Comparison of ENCODE assay signal across 16 cellular contexts in genomic region chr15:43127752-43128151, GRCh38. TPM values are rescaled to one million over a fixed set of nuclear protein-coding genes. Genes with fewer than 3 reads are reported as not detected.
DNase-seq lines count a peak whose midpoint lies in the region; ATAC-seq and TF ChIP-seq lines count a peak whose summit lies in the region.
"Had no signal": no experiment of that assay in that cellular context is flagged by ENCODE, and none has a peak within 500 bp of the region (broad histone marks: within the 10 kb centered on the region; RNA-seq: fewer than 3 reads in every experiment).

No MANE protein-coding gene starts in this region.

- H3K9ac ChIP-seq in SK-N-MC (ENCODE audit: insufficient read length): no peak overlapping the region
- H3K9ac ChIP-seq: SK-N-SH had no signal

- intact Hi-C loops in Caco-2 (cut with micrococcal nuclease; ENCODE audit: unreplicated experiment): loop anchor here (1.0 kb wide), 1 partner anchor 21 kb away; the partner anchor contains the start of gene UBR1
- intact Hi-C loops in mucosa of descending colon (cut with DNase I, micrococcal nuclease): no loop called here
- intact Hi-C loops in left cardiac atrium (cut with DNase I): no loop called here

- CTCF ChIA-PET in Caco-2 (lab: Charles Lee): no interaction called here

- POLR2A ChIA-PET in Caco-2 (lab: Charles Lee): no interaction called here

- H3K36me3 Mint-ChIP-seq in Caco-2 (ENCODE audit: insufficient read depth, unreplicated experiment): peaks cover 6% of the 10 kb centered on the region

- H3K36me3 ChIP-seq in Caco-2 (ENCODE audit: control insufficient read depth, insufficient read depth, low read length) (peaks cover 2% of the 10 kb centered on the region; the same call in 1 of the 2 replicates), SK-N-MC (ENCODE audit: insufficient read depth, low read length) (no peaks in the 10 kb centered on the region), mucosa of descending colon (ENCODE audit: low read depth) (no peaks in the 10 kb centered on the region), gastroesophageal sphincter (no peaks in the 10 kb centered on the region)

- BruUV-seq in Caco-2 (replicated peaks; lab: Mats Ljungman, UMichigan): no TSS peak

- ATAC-seq in mucosa of descending colon (peak; percentile 79), left cardiac atrium (no peak), HG02885 (IDR thresholded peaks at IDR 0.05; ENCODE audit: poor library complexity, unreplicated experiment) (no peak), gastroesophageal sphincter (no peak)
- ATAC-seq in stimulated activated naive CD8-positive, alpha-beta T cell treated with anti-CD3 and anti-CD28 coated beads, Interleukin-15, amount 100 ng/mL, for 72 hours: no peak
- ATAC-seq: activated naive CD4-positive, alpha-beta T cell treated with anti-CD3 and anti-CD28 coated beads, Interleukin-2, amount 50 U/mL, for 72 hours; sciatic nerve; stimulated activated naive CD8-positive, alpha-beta T cell treated with anti-CD3 and anti-CD28 coated beads, Interleukin-15, Interleukin-2, amounts not matched to agents 100 U/mL and 50 U/mL, for 24 hours had no signal

- H3K4me1 Mint-ChIP-seq in Caco-2 (ENCODE audit: low read depth, unreplicated experiment): peaks cover 29% of the 10 kb centered on the region
- H3K4me1 Mint-ChIP-seq in stimulated activated naive CD8-positive, alpha-beta T cell treated with anti-CD3 and anti-CD28 coated beads, Interleukin-15, amount 100 ng/mL, for 72 hours: peaks cover 26% of the 10 kb centered on the region

- no peak for TF ChIP-seq POLR2A in gastroesophageal sphincter (IDR thresholded peaks at IDR 0.05)

- peaks cover 28% of the 10 kb centered on the region for H3K9me3 Mint-ChIP-seq in Caco-2 (ENCODE audit: unreplicated experiment)
- peaks cover 0 to 7% of the 10 kb centered on the region in 2 donors for H3K9me3 Mint-ChIP-seq in stimulated activated naive CD8-positive, alpha-beta T cell treated with anti-CD3 and anti-CD28 coated beads, Interleukin-15, amount 100 ng/mL, for 72 hours
- H3K9me3 Mint-ChIP-seq: activated naive CD4-positive, alpha-beta T cell treated with anti-CD3 and anti-CD28 coated beads, Interleukin-2, amount 50 U/mL, for 72 hours had no signal

- H3K27ac ChIP-seq in SK-N-MC: no peak overlapping the region
- H3K27ac ChIP-seq in gastroesophageal sphincter: no peak overlapping the region

- no peaks in the 10 kb centered on the region; the same call in 1 of the 2 replicates for H3K27me3 ChIP-seq in Caco-2 (replicated peaks; ENCODE audit: control insufficient read depth, insufficient read depth, low read length)
- no peaks in the 10 kb centered on the region for H3K27me3 ChIP-seq in gastroesophageal sphincter

- no peak for TF ChIP-seq EP300 in gastroesophageal sphincter (IDR thresholded peaks at IDR 0.05)

- peak overlapping the region; percentile 29 for H3K4me3 Mint-ChIP-seq in Caco-2 (ENCODE audit: unreplicated experiment)
- H3K4me3 Mint-ChIP-seq in stimulated activated naive CD8-positive, alpha-beta T cell treated with anti-CD3 and anti-CD28 coated beads, Interleukin-15, amount 100 ng/mL, for 72 hours: no peak overlapping the region
- H3K4me3 Mint-ChIP-seq: nephron progenitor cell had no signal

- DNase-seq in Caco-2 (peak; percentile 40 to 58), NCI-H146 treated with DMSO at 0.1 percent for 48 hours (lab: John Stamatoyannopoulos, UW; ENCODE audit: unreplicated experiment) (peak; percentile 41), SK-N-MC (ENCODE audit: low read depth, low spot score) (peak; percentile 50), mucosa of descending colon (peak in 1 of 3 donors; percentile 29), left cardiac atrium (no peak)
- no peak for DNase-seq in stimulated activated naive CD8-positive, alpha-beta T cell treated with anti-CD3 and anti-CD28 coated beads, Interleukin-15, amount 100 ng/mL, for 72 hours
- DNase-seq: glutamatergic neuron; HCEC 1CT; kidney glomerular epithelial cell; nephron progenitor cell; SK-N-SH; stimulated activated naive CD8-positive, alpha-beta T cell treated with anti-CD3 and anti-CD28 coated beads, Interleukin-15, Interleukin-2, amounts not matched to agents 100 U/mL and 50 U/mL, for 24 hours had no signal

- H3K27me3 Mint-ChIP-seq in Caco-2 (ENCODE audit: insufficient read depth, unreplicated experiment): no peaks in the 10 kb centered on the region
- peaks cover 7% of the 10 kb centered on the region for H3K27me3 Mint-ChIP-seq in stimulated activated naive CD8-positive, alpha-beta T cell treated with anti-CD3 and anti-CD28 coated beads, Interleukin-15, amount 100 ng/mL, for 72 hours

- peaks cover 27% of the 10 kb centered on the region for H3K4me1 ChIP-seq in Caco-2
- peaks cover 19% of the 10 kb centered on the region for H3K4me1 ChIP-seq in mucosa of descending colon (ENCODE audit: low read depth)
- peaks cover 0 to 11% (median 0%) of the 10 kb centered on the region in 3 donors for H3K4me1 ChIP-seq in gastroesophageal sphincter

- WGBS in gastroesophageal sphincter (ENCODE audit: low coverage in 1 of 2), 2 donors: 64 to 93% methylated on average over 2 of the region's 2 CpGs

- H3K9me3 ChIP-seq in Caco-2 (peaks cover 4% of the 10 kb centered on the region; the same call in 1 of the 2 replicates), SK-N-MC (ENCODE audit: low read depth, low read length) (no peaks in the 10 kb centered on the region), mucosa of descending colon (no peaks in the 10 kb centered on the region), gastroesophageal sphincter (no peaks in the 10 kb centered on the region)
- H3K9me3 ChIP-seq: SK-N-SH had no signal

- peak overlapping the region; percentile 12 for H3K27ac Mint-ChIP-seq in Caco-2 (ENCODE audit: unreplicated experiment)
- H3K27ac Mint-ChIP-seq in stimulated activated naive CD8-positive, alpha-beta T cell treated with anti-CD3 and anti-CD28 coated beads, Interleukin-15, amount 100 ng/mL, for 72 hours: no peak overlapping the region
- H3K27ac Mint-ChIP-seq: activated naive CD4-positive, alpha-beta T cell treated with anti-CD3 and anti-CD28 coated beads, Interleukin-2, amount 50 U/mL, for 72 hours; nephron progenitor cell had no signal

- TF ChIP-seq CTCF in Caco-2 (IDR thresholded peaks at IDR 0.05; ENCODE audit: insufficient read depth in 1 of 2, low read depth in 1 of 2, low read length in 1 of 2, severe bottlenecking in 1 of 2, unreplicated experiment in 1 of 2): no peak
- no peak for TF ChIP-seq CTCF in mucosa of descending colon (IDR thresholded peaks at IDR 0.05)
- TF ChIP-seq CTCF in gastroesophageal sphincter (IDR thresholded peaks at IDR 0.05): no peak

- H3K4me3 ChIP-seq in Caco-2 (ENCODE audit: low read depth, low read length): no peak overlapping the region
- H3K4me3 ChIP-seq in SK-N-MC: peak overlapping the region; percentile 48
- no peak overlapping the region for H3K4me3 ChIP-seq in mucosa of descending colon
- no peak overlapping the region for H3K4me3 ChIP-seq in gastroesophageal sphincter

RNA-seq across cellular contexts. Expression of gene TMEM62, which starts 5.6 kb away (rescaled TPM):
- total RNA-seq in Caco-2 (2022): 22.0 and 23.7 TPM in 2 replicates
- 10 to 100 TPM; 26.8 to 43.7 (median 34.9) TPM for total RNA-seq in mucosa of descending colon
- total RNA-seq in left cardiac atrium: 10 to 100 TPM; 10.3 to 11.1 TPM
- 10 to 100 TPM; 11.5 to 25.2 (median 22.9) TPM for total RNA-seq in gastroesophageal sphincter

RNA-seq across cellular contexts. Expression of gene UBR1, which starts 21.9 kb away (rescaled TPM):
- total RNA-seq in Caco-2 (2022) (21.9 and 22.3 TPM in 2 replicates), mucosa of descending colon (10 to 100 TPM; 20.3 to 37.0 (median 26.8) TPM), left cardiac atrium (10 to 100 TPM; 18.0 to 21.5 TPM), gastroesophageal sphincter (10 to 100 TPM; 24.0 to 46.1 (median 31.5) TPM)

RNA-seq across cellular contexts. Expression of gene CCNDBP1, which starts 57.5 kb away (rescaled TPM):
- total RNA-seq in Caco-2 (2022): 21.7 and 23.1 TPM in 2 replicates
- total RNA-seq in mucosa of descending colon: 10 to 100 TPM; 45.5 to 75.2 (median 54.6) TPM
- 10 to 100 TPM; 45.1 to 50.0 TPM for total RNA-seq in left cardiac atrium
- total RNA-seq in gastroesophageal sphincter: 10 to 100 TPM; 43.0 to 70.9 (median 54.1) TPM

Comparison
In these comparisons a context has a peak if more than half of its experiments do, and no peak if none do; other contexts are left out.
1. DNase-seq: peak in Caco-2 (2 of 2), NCI-H146 treated with DMSO at 0.1 percent for 48 hours (single experiment) and SK-N-MC (single experiment); none in left cardiac atrium (single experiment) and stimulated activated naive CD8-positive, alpha-beta T cell treated with anti-CD3 and anti-CD28 coated beads, Interleukin-15, amount 100 ng/mL, for 72 hours (0 of 2).